27 cellular contexts compared by ENCODE assay signal in genomic region chr10:76015245-76015644, GRCh38.
"Had no signal": no experiment of that assay in that cellular context is flagged by ENCODE, and none has a peak within 500 bp of the region (broad histone marks: within the 10 kb centered on the region; RNA-seq: fewer than 3 reads in every experiment).

No MANE protein-coding gene starts in this region.

- ATAC-seq: foreskin keratinocyte; heart right ventricle; left cardiac atrium; left lung; naive thymus-derived CD4-positive, alpha-beta T cell; psoas muscle; right cardiac atrium; stimulated activated naive CD8-positive, alpha-beta T cell treated with anti-CD3 and anti-CD28 coated beads, Interleukin-15, amount 100 ng/mL, for 72 hours had no signal

- H2AFZ ChIP-seq: neural progenitor cell had no signal

- H3K9ac ChIP-seq: neural progenitor cell had no signal

- H3K4me1 ChIP-seq: esophagus squamous epithelium, foreskin keratinocyte, heart right ventricle, left lung, psoas muscle, thyroid gland had no signal

- H3K27me3 ChIP-seq: esophagus squamous epithelium, heart right ventricle, left lung, neural progenitor cell, thyroid gland had no signal

- DNase-seq: dermis blood vessel endothelial cell; effector memory CD4-positive, alpha-beta T cell; erythroblast; esophagus squamous epithelium; foreskin keratinocyte; glutamatergic neuron; heart right ventricle; hippocampal formation; left cardiac atrium; left lung; mesenchymal stem cell; midbrain; naive thymus-derived CD4-positive, alpha-beta T cell; nucleus accumbens; psoas muscle; small intestine; stimulated activated CD4-positive, alpha-beta T cell treated with anti-CD3 and anti-CD28 coated beads, Interleukin-15, amount 100 ng/mL, for 24 hours; stimulated activated CD4-positive, alpha-beta T cell treated with anti-CD3 and anti-CD28 coated beads, Interleukin-2, amount 100 ng/mL, for 48 hours; stimulated activated CD8-positive, alpha-beta memory T cell treated with anti-CD3 and anti-CD28 coated beads, Interleukin-4, amount 100 ng/mL, for 48 hours; stimulated activated naive CD4-positive, alpha-beta T cell; stimulated activated naive CD8-positive, alpha-beta T cell treated with anti-CD3 and anti-CD28 coated beads, Interleukin-15, amount 100 ng/mL, for 72 hours; thyroid gland had no signal

- H3K9me3 ChIP-seq: esophagus squamous epithelium, heart right ventricle, left lung, psoas muscle, thyroid gland had no signal

- FAIRE-seq: endometrium, islet of Langerhans, small intestine had no signal

- H3K36me3 ChIP-seq: esophagus squamous epithelium, heart right ventricle, left lung, neural progenitor cell, thyroid gland had no signal

- H3K4me2 ChIP-seq: neural progenitor cell had no signal

- H3K27ac ChIP-seq: coronary artery, esophagus squamous epithelium, foreskin keratinocyte, heart right ventricle, left lung, neural progenitor cell, psoas muscle, thyroid gland had no signal

- H3K4me3 ChIP-seq: coronary artery, esophagus squamous epithelium, heart right ventricle, left lung, neural progenitor cell, psoas muscle, thyroid gland had no signal
